In the genomic region with DNA sequence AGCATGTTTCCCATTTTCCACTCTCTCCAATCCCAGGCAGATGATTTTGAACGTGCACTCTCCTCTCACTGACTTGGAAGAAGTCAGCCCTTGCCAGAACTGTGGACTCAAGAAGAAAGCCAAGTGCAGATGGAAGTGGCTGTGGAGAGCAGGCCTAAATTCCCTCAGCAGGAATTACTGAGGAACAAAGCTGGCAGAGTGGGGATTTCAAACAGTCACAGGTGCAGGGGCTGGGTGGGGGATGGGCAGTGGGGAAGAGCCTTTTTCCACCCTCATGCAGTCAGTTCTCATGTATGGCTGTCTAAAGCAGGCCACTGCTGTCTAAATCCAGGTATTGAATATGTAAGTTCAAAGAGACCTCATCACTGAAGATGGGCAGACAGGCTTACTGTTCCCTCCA, we compare ENCODE assay signal across 23 cellular contexts.
"Had no signal": no experiment of that assay in that cellular context is flagged by ENCODE, and none has a peak within 500 bp of the region (broad histone marks: within the 10 kb centered on the region; RNA-seq: fewer than 3 reads in every experiment).

No MANE protein-coding gene starts in this region.

- ATAC-seq: activated CD8-positive, alpha-beta T cell treated with anti-CD3 and anti-CD28 coated beads, Interleukin-2, amount 10 ng/mL, durations not matched to agents 7 days and 5 days; PC-3; WTC11 had no signal

- H3K36me3 ChIP-seq: adrenal gland, breast epithelium had no signal

- FAIRE-seq: RCC 7860 had no signal

- H3K4me3 ChIP-seq: adrenal gland, breast epithelium had no signal

- DNase-seq: activated CD4-positive, alpha-beta T cell treated with anti-CD3 and anti-CD28 coated beads for 48 hours; activated CD4-positive, alpha-beta T cell treated with anti-CD3 and anti-CD28 coated beads, Interleukin-2, amount 50 U/mL, for 4 hours; activated CD4-positive, CD25-positive, alpha-beta regulatory T cell treated with anti-CD3 and anti-CD28 coated beads, Interleukin-2, amount 50 U/mL, for 72 hours; activated CD8-positive, alpha-beta memory T cell treated with anti-CD3 and anti-CD28 coated beads, Interleukin-2, amount 50 U/mL, for 48 hours; activated CD8-positive, alpha-beta T cell treated with anti-CD3 and anti-CD28 coated beads, Interleukin-2, amount 10 ng/mL, durations not matched to agents 7 days and 5 days; activated naive CD4-positive, alpha-beta T cell treated with anti-CD3 and anti-CD28 coated beads, Interleukin-2, amount 50 U/mL, for 16 hours; activated naive CD8-positive, alpha-beta T cell treated with anti-CD3 and anti-CD28 coated beads, Interleukin-2, amount 10 ng/mL, durations not matched to agents 7 days and 5 days; activated T-cell treated with anti-CD3 and anti-CD28 coated beads, Interleukin-2, amount 50 U/mL, for 1 hour; adrenal gland; anterior cingulate cortex; caudate nucleus; KBM-7; NCI-H1105; NCI-H1436; NCI-H1694 treated with DMSO at 0.1 percent for 48 hours; NCI-H2029 treated with DMSO at 0.1 percent for 48 hours; NCI-H510A treated with DMSO at 0.1 percent for 48 hours; NCI-H774; PC-3; SHP77 had no signal

- H3K4me1 ChIP-seq: breast epithelium had no signal

- H3K27ac ChIP-seq: adrenal gland had no signal

- H3K9me3 ChIP-seq: adrenal gland, breast epithelium had no signal
